15 cellular contexts compared by ENCODE assay signal in genomic region chr3:36546196-36546595, GRCh38.
DNase-seq lines count a peak whose midpoint lies in the region; ATAC-seq and TF ChIP-seq lines count a peak whose summit lies in the region.
"Had no signal": no experiment of that assay in that cellular context is flagged by ENCODE, and none has a peak within 500 bp of the region (broad histone marks: within the 10 kb centered on the region; RNA-seq: fewer than 3 reads in every experiment).

No MANE protein-coding gene starts in this region.

- no peak overlapping the region for H3K4me3 ChIP-seq in BLaER1
- no peak overlapping the region for H3K4me3 ChIP-seq in brain microvascular endothelial cell (ENCODE audit: low read depth, low read length)
- H3K4me3 ChIP-seq in osteoblast (ENCODE audit: insufficient read depth, low read length): no peak overlapping the region
- H3K4me3 ChIP-seq in esophagus muscularis mucosa: no peak overlapping the region
- H3K4me3 ChIP-seq: A549, HAP-1, K562, PC-9, SK-N-MC had no signal

- H3K9me3 ChIP-seq in BLaER1: peaks cover 8% of the 10 kb centered on the region
- no peaks in the 10 kb centered on the region for H3K9me3 ChIP-seq in osteoblast (ENCODE audit: low read depth, low read length)
- peaks cover 0 to 9% (median 0%) of the 10 kb centered on the region in 4 donors for H3K9me3 ChIP-seq in esophagus muscularis mucosa
- H3K9me3 ChIP-seq: HAP-1 had no signal

- no peak for TF ChIP-seq POLR2A in esophagus muscularis mucosa (IDR thresholded peaks at IDR 0.05; ENCODE audit: low read depth)

- H3K4me1 ChIP-seq in BLaER1 (peaks cover 25% of the 10 kb centered on the region), osteoblast (ENCODE audit: insufficient read depth, low read length) (peaks cover 8% of the 10 kb centered on the region), esophagus muscularis mucosa (no peaks in the 10 kb centered on the region)
- H3K4me1 ChIP-seq: A549, HAP-1 had no signal

- intact Hi-C loops in esophagus muscularis mucosa (cut with DNase I): no loop called here

- peak; percentile 49 for DNase-seq in HT1080 (ENCODE audit: low read depth)
- DNase-seq in brain microvascular endothelial cell: peak; percentile 46
- peak; percentile 15 for DNase-seq in osteoblast (ENCODE audit: insufficient read length, low spot score, missing footprints)
- DNase-seq in GM10266 (ENCODE audit: extremely low spot score): no peak
- no peak for DNase-seq in esophagus muscularis mucosa (ENCODE audit: extremely low spot score)
- DNase-seq: CD4-positive, alpha-beta memory T cell; NCI-H446; PC-9 had no signal

- H3K79me2 ChIP-seq in osteoblast (ENCODE audit: insufficient read depth, low read length): no peaks in the 10 kb centered on the region

- peak overlapping the region; percentile 42; the same call in 1 of the 2 replicates for H3K9ac ChIP-seq in BLaER1

- in situ Hi-C loops in brain microvascular endothelial cell (cut with HindIII; ENCODE audit: low pct_ligation_motif_present, low sequenced_read_pairs): no loop called here

- H4K20me1 ChIP-seq in BLaER1: no peaks in the 10 kb centered on the region
- H4K20me1 ChIP-seq in osteoblast (ENCODE audit: insufficient read depth, low read length): no peaks in the 10 kb centered on the region

- ATAC-seq in HG02852 (IDR thresholded peaks at IDR 0.05; ENCODE audit: unreplicated experiment) (no peak), GM21360 (IDR thresholded peaks at IDR 0.05; ENCODE audit: unreplicated experiment) (no peak)
- ATAC-seq: A549, K562 had no signal

- H3K4me2 ChIP-seq in BLaER1 (peak overlapping the region; percentile 71), osteoblast (ENCODE audit: insufficient read depth, low read length) (no peak overlapping the region)
- H3K4me2 ChIP-seq: A549, PC-9 had no signal

- TF ChIP-seq CTCF in brain microvascular endothelial cell (IDR thresholded peaks at IDR 0.05; ENCODE audit: low read depth, low read length, missing control alignments) (no peak), osteoblast (IDR thresholded peaks at IDR 0.05; ENCODE audit: extremely low read depth, low read depth, low read length) (no peak), GM10266 (IDR thresholded peaks at IDR 0.05; ENCODE audit: control insufficient read depth, insufficient read depth, low read depth, missing control alignments) (no peak), esophagus muscularis mucosa (IDR thresholded peaks at IDR 0.05) (no peak)

- H3K27me3 ChIP-seq in BLaER1: no peaks in the 10 kb centered on the region
- H3K27me3 ChIP-seq in brain microvascular endothelial cell (replicated peaks): no peaks in the 10 kb centered on the region
- no peaks in the 10 kb centered on the region for H3K27me3 ChIP-seq in osteoblast (ENCODE audit: insufficient read depth, low read length)
- H3K27me3 ChIP-seq in esophagus muscularis mucosa: no peaks in the 10 kb centered on the region

- 63% methylated on average over 6 of the region's 6 CpGs for WGBS in esophagus muscularis mucosa

- peak overlapping the region; percentile 33; the same call in 1 of the 2 replicates for H3K27ac ChIP-seq in BLaER1
- no peak overlapping the region for H3K27ac ChIP-seq in brain microvascular endothelial cell
- no peak overlapping the region for H3K27ac ChIP-seq in osteoblast (ENCODE audit: low read depth, low read length)
- no peak overlapping the region for H3K27ac ChIP-seq in esophagus muscularis mucosa (replicated peaks in 1 of 4)
- H3K27ac ChIP-seq: A549, PC-9, SK-N-MC had no signal

- TF ChIP-seq EP300 in esophagus muscularis mucosa (IDR thresholded peaks at IDR 0.05): no peak

- H3K36me3 ChIP-seq in BLaER1: no peaks in the 10 kb centered on the region
- no peaks in the 10 kb centered on the region for H3K36me3 ChIP-seq in brain microvascular endothelial cell (replicated peaks)
- no peaks in the 10 kb centered on the region for H3K36me3 ChIP-seq in osteoblast (ENCODE audit: insufficient read depth, low read length)
- H3K36me3 ChIP-seq in esophagus muscularis mucosa: no peaks in the 10 kb centered on the region
- H3K36me3 ChIP-seq: HAP-1 had no signal

- no peak overlapping the region for H2AFZ ChIP-seq in osteoblast (ENCODE audit: low read length)
- H2AFZ ChIP-seq: PC-9 had no signal

Comparison
In these comparisons a context has a peak if more than half of its experiments do, and no peak if none do; other contexts are left out.
1. DNase-seq: peak in HT1080 (single experiment), brain microvascular endothelial cell (single experiment) and osteoblast (single experiment); none in GM10266 (single experiment) and esophagus muscularis mucosa (single experiment).